In genomic region chr4:52721968-52722814, GRCh38 we compare ENCODE assay signal across 1 cellular context.
TF ChIP-seq lines count a peak whose summit lies in the region.

No MANE protein-coding gene starts in this region.

TF ChIP-seq in GM23338, 12 proteins besides CTCF, POLR2A, EP300 and RAD21 (continued from another document):
- TF ChIP-seq REST (IDR thresholded peaks at IDR 0.05; ENCODE audit: unreplicated experiment) (peak; percentile 29), POLR2AphosphoS5 (IDR thresholded peaks at IDR 0.05; ENCODE audit: low read depth) (peak; percentile 97)
TF ChIP-seq in GM23338: peak in this region for 2.
